Comparison of ENCODE assay signal across 10 cellular contexts in genomic region chr19:18660051-18660910, GRCh38. TPM values are rescaled to one million over a fixed set of nuclear protein-coding genes. Genes with fewer than 3 reads are reported as not detected.
DNase-seq lines count a peak whose midpoint lies in the region; ATAC-seq, FAIRE-seq and TF ChIP-seq lines count a peak whose summit lies in the region.
"Had no signal": no experiment of that assay in that cellular context is flagged by ENCODE, and none has a peak within 500 bp of the region (broad histone marks: within the 10 kb centered on the region; RNA-seq: fewer than 3 reads in every experiment).

No MANE protein-coding gene starts in this region.

- H3K9me3 ChIP-seq in K562 (replicated peaks; ENCODE audit: control insufficient read depth, insufficient read depth, low read depth, low read length): no peaks in the 10 kb centered on the region
- H3K9me3 ChIP-seq in mucosa of descending colon: no peaks in the 10 kb centered on the region

- TF ChIP-seq RAD21 in K562 (CRISPR knock-in tag; conservative IDR thresholded peaks at IDR 0.05 in 1 of 2, IDR thresholded peaks at IDR 0.05 in 1 of 2): no peak

- peaks cover 43% of the 10 kb centered on the region; the same call in 1 of the 2 replicates for H4K20me1 ChIP-seq in K562 (replicated peaks; ENCODE audit: control insufficient read depth, insufficient read depth, low read length)

- peak overlapping the region in 1 of 2 experiments; percentile 74; a peak in 1 of 4 replicates for H3K9ac ChIP-seq in K562 (ENCODE audit: insufficient read depth in 1 of 2, low read depth in 2 of 2, low read length in 2 of 2)

- no peaks in the 10 kb centered on the region for H3K4me1 Mint-ChIP-seq in T-helper 2 cell treated with Interferon-gamma antibody and Interleukin-4, amounts not matched to agents 5 μg/mL and 100 μg/mL, for 36 hours (ENCODE audit: low read depth)

- POLR2A ChIA-PET in K562 (lab: Yijun Ruan, JAX): interaction anchor here (0.5 to 0.7 kb wide), 2 partner anchors 23 to 88 kb away, joined by 4 read pairs; no protein-coding TSS in a partner anchor

- in situ Hi-C loops in Caki2 (cut with HindIII; ENCODE audit: low pct_unique_long_range_greater_than_20kb, low sequenced_read_pairs) (no loop called here), K562 (cut with MboI) (no loop called here)

- no peaks in the 10 kb centered on the region for H3K27me3 Mint-ChIP-seq in T-helper 2 cell treated with Interferon-gamma antibody and Interleukin-4, amounts not matched to agents 5 μg/mL and 100 μg/mL, for 36 hours (ENCODE audit: low read depth)
- H3K27me3 Mint-ChIP-seq: brain; stimulated activated naive CD8-positive, alpha-beta T cell treated with anti-CD3 and anti-CD28 coated beads, Interleukin-15, Interleukin-2, amounts not matched to agents 100 ng/mL and 50 ng/mL, for 24 hours had no signal

- H3K4me1 ChIP-seq in K562 (replicated peaks in 1 of 2; ENCODE audit: control insufficient read depth in 2 of 2, insufficient read depth in 2 of 2, low read length in 2 of 2) (peaks cover 7 to 58% of the 10 kb centered on the region in 2 experiments; a peak in 4 of 5 replicates), mucosa of descending colon (ENCODE audit: low read depth) (no peaks in the 10 kb centered on the region)

- no peak for FAIRE-seq in K562 (lab: Jason Lieb, UNC)

- no peaks in the 10 kb centered on the region for H3K27me3 ChIP-seq in K562 (ENCODE audit: control insufficient read depth in 2 of 2, insufficient read depth in 2 of 2, low read length in 2 of 2)

- H3K27ac Mint-ChIP-seq in T-helper 2 cell treated with Interferon-gamma antibody and Interleukin-4, amounts not matched to agents 5 μg/mL and 100 μg/mL, for 36 hours: no peak overlapping the region
- H3K27ac Mint-ChIP-seq: stimulated activated naive CD8-positive, alpha-beta T cell treated with anti-CD3 and anti-CD28 coated beads, Interleukin-15, Interleukin-2, amounts not matched to agents 100 ng/mL and 50 ng/mL, for 24 hours had no signal

- WGBS in K562 (ENCODE audit: insufficient coverage, low coverage, missing lambda C conversion rate): 41% methylated on average over 23 of the region's 37 CpGs

- H3K36me3 ChIP-seq in K562 (ENCODE audit: control insufficient read depth, insufficient read depth, low read length) (no peaks in the 10 kb centered on the region; the same call in 2 of the 3 replicates), mucosa of descending colon (ENCODE audit: low read depth) (no peaks in the 10 kb centered on the region)

- H3K79me2 ChIP-seq in K562 (ENCODE audit: control insufficient read depth, insufficient read depth, low read length): no peaks in the 10 kb centered on the region

- H3K4me3 ChIP-seq in K562 (no peak overlapping the region), mucosa of descending colon (no peak overlapping the region)

- DNase-seq in Caki2 (ENCODE audit: low read depth) (peak; percentile 98), K562 (ENCODE audit: extremely low read depth in 1 of 4, low spot score in 3 of 4) (peak; percentile 60 to 71 (median 70)), mucosa of descending colon (peak in 2 of 3 donors; percentile 15 to 73), NCI-H1092 treated with DMSO at 0.1 percent for 48 hours (lab: John Stamatoyannopoulos, UW) (no peak)
- no peak for DNase-seq in T-helper 2 cell treated with Interferon-gamma antibody and Interleukin-4, amounts not matched to agents 5 μg/mL and 100 μg/mL, for 36 hours (ENCODE audit: low spot score)
- DNase-seq: T-helper 2 cell had no signal

- ATAC-seq in K562: peak; percentile 67
- ATAC-seq in mucosa of descending colon: peak; percentile 46
- no peak for ATAC-seq in GM18517 (IDR thresholded peaks at IDR 0.05; ENCODE audit: unreplicated experiment)

- H3K36me3 Mint-ChIP-seq in T-helper 2 cell treated with Interferon-gamma antibody and Interleukin-4, amounts not matched to agents 5 μg/mL and 100 μg/mL, for 36 hours (ENCODE audit: low read depth): no peaks in the 10 kb centered on the region
- H3K36me3 Mint-ChIP-seq: IgD-negative memory B cell had no signal

- H3K9me3 Mint-ChIP-seq in T-helper 2 cell treated with Interferon-gamma antibody and Interleukin-4, amounts not matched to agents 5 μg/mL and 100 μg/mL, for 36 hours: no peaks in the 10 kb centered on the region
- H3K9me3 Mint-ChIP-seq: brain; IgD-negative memory B cell; stimulated activated naive CD8-positive, alpha-beta T cell treated with anti-CD3 and anti-CD28 coated beads, Interleukin-15, Interleukin-2, amounts not matched to agents 100 ng/mL and 50 ng/mL, for 24 hours had no signal

- TF ChIP-seq EP300 in K562 (IDR thresholded peaks at IDR 0.05; ENCODE audit: low read length): no peak

- no peak overlapping the region for H3K27ac ChIP-seq in K562 (ENCODE audit: extremely low read depth, low read depth, low read length)

- TF ChIP-seq POLR2A in K562 (conservative IDR thresholded peaks at IDR 0.05): no peak

- H3K4me3 Mint-ChIP-seq in T-helper 2 cell treated with Interferon-gamma antibody and Interleukin-4, amounts not matched to agents 5 μg/mL and 100 μg/mL, for 36 hours: no peak overlapping the region
- H3K4me3 Mint-ChIP-seq: brain; stimulated activated naive CD8-positive, alpha-beta T cell treated with anti-CD3 and anti-CD28 coated beads, Interleukin-15, Interleukin-2, amounts not matched to agents 100 ng/mL and 50 ng/mL, for 24 hours had no signal

- H3K4me2 ChIP-seq in K562 (ENCODE audit: insufficient read depth, low read length): no peak overlapping the region

- CTCF ChIA-PET in K562 (lab: Yijun Ruan, JAX; ENCODE audit: low intra/inter-chr PET ratio): no interaction called here

- no TSS peak for BruUV-seq in K562 (replicated peaks; lab: Mats Ljungman, UMichigan)

- H2AFZ ChIP-seq in K562 (ENCODE audit: low read depth, low read length): no peak overlapping the region

- no peaks in the 10 kb centered on the region for H3K9me1 ChIP-seq in K562 (ENCODE audit: control insufficient read depth, insufficient read depth, low read length)

- intact Hi-C loops in K562 (cut with micrococcal nuclease) (no loop called here), mucosa of descending colon (cut with DNase I, micrococcal nuclease) (no loop called here)

- TF ChIP-seq CTCF in K562 (IDR thresholded peaks at IDR 0.05 in 2 of 3, conservative IDR thresholded peaks at IDR 0.05 in 1 of 3; ENCODE audit: insufficient read depth in 2 of 3, low read depth in 1 of 3, low read length in 3 of 3) (no peak), mucosa of descending colon (IDR thresholded peaks at IDR 0.05) (no peak)

RNA-seq across cellular contexts. Expression of gene CRTC1, which starts 23.2 kb away (rescaled TPM):
- 1.6 and 4.5 TPM in 2 replicates for total RNA-seq in Caki2 (2014; rRNA removed; shearing (Covaris generic); ENCODE audit: low replicate concordance)
- total RNA-seq in K562 (2011; cell fraction: chromatin; rRNA removed; ENCODE audit: low replicate concordance): 2.4 and 9.1 TPM in 2 replicates
- total RNA-seq in K562 (2011; cell fraction: nucleolus; rRNA removed): 4.7 and 4.8 TPM in 2 replicates
- total RNA-seq in K562 (2011; cell fraction: nucleoplasm; rRNA removed): 3.3 and 3.7 TPM in 2 replicates
- 1.5 and 1.6 TPM in 2 replicates for total RNA-seq in K562 (2014; rRNA removed)
- 0.25 and 0.29 TPM in 2 replicates for total RNA-seq in K562 (2014; rRNA removed; fragmentation: Illumina TruSeq; extraction: Trizol)
- 0.83 and 1.3 TPM in 2 replicates for total RNA-seq in K562 (2015; rRNA removed; fragmentation: Illumina TruSeq; extraction: Trizol)
- 3.8 and 4.3 TPM in 2 replicates for total RNA-seq in K562 (2021)
- polyA plus RNA-seq in K562 (2011; rRNA removed): 0.36 and 0.47 TPM in 2 replicates
- polyA plus RNA-seq in K562 (2011; cell fraction: cytosol; rRNA removed): 0.37 and 0.76 TPM in 2 replicates
- 3.5 and 10.4 TPM in 2 replicates for polyA plus RNA-seq in K562 (2011; cell fraction: nucleus; rRNA removed)
- polyA plus RNA-seq in K562 (2012): 2.9 and 5.1 TPM in 2 replicates
- polyA plus RNA-seq in K562 (2014; fragmentation: Illumina TruSeq; extraction: Trizol): 1.2 and 1.7 TPM in 2 replicates
- polyA plus RNA-seq in K562 (2014; fragmentation: Nextera tagmentation; extraction: Ambion mirVana): not detected
- polyA plus RNA-seq in K562 (2014; rRNA removed): 1.8 and 2.1 TPM in 2 replicates
- 0.15 and 0.49 TPM in 2 replicates for polyA minus RNA-seq in K562 (2011; rRNA and poly(A)+ RNA removed)
- polyA minus RNA-seq in K562 (2011; cell fraction: cytosol; rRNA and poly(A)+ RNA removed): 0.48 TPM in 1 of 2 replicates, not detected in the other
- polyA minus RNA-seq in K562 (2011; cell fraction: nucleus; rRNA and poly(A)+ RNA removed): 1.9 and 3.4 TPM in 2 replicates
- total RNA-seq in mucosa of descending colon: 10 to 100 TPM; 11.5 to 15.1 (median 12.5) TPM

RNA-seq across cellular contexts. Expression of gene KLHL26, which starts 23.5 kb away (rescaled TPM):
- 4.1 and 11.2 TPM in 2 replicates for total RNA-seq in Caki2 (2014; rRNA removed; shearing (Covaris generic); ENCODE audit: low replicate concordance)
- total RNA-seq in K562 (2011; cell fraction: chromatin; rRNA removed; ENCODE audit: low replicate concordance): 3.8 and 13.3 TPM in 2 replicates
- 8.0 and 10.7 TPM in 2 replicates for total RNA-seq in K562 (2011; cell fraction: nucleolus; rRNA removed)
- total RNA-seq in K562 (2011; cell fraction: nucleoplasm; rRNA removed): 5.5 and 6.2 TPM in 2 replicates
- total RNA-seq in K562 (2014; rRNA removed): 2.4 and 6.7 TPM in 2 replicates
- total RNA-seq in K562 (2014; rRNA removed; fragmentation: Illumina TruSeq; extraction: Trizol): 0.80 and 1.0 TPM in 2 replicates
- 1.3 and 1.8 TPM in 2 replicates for total RNA-seq in K562 (2015; rRNA removed; fragmentation: Illumina TruSeq; extraction: Trizol)
- 12.7 and 13.3 TPM in 2 replicates for total RNA-seq in K562 (2021)
- polyA plus RNA-seq in K562 (2011; rRNA removed): 1.4 and 2.2 TPM in 2 replicates
- 2.5 and 3.6 TPM in 2 replicates for polyA plus RNA-seq in K562 (2011; cell fraction: cytosol; rRNA removed)
- 5.2 and 8.7 TPM in 2 replicates for polyA plus RNA-seq in K562 (2011; cell fraction: nucleus; rRNA removed)
- 3.4 and 6.6 TPM in 2 replicates for polyA plus RNA-seq in K562 (2012)
- 1.9 and 3.1 TPM in 2 replicates for polyA plus RNA-seq in K562 (2014; fragmentation: Illumina TruSeq; extraction: Trizol)
- polyA plus RNA-seq in K562 (2014; fragmentation: Nextera tagmentation; extraction: Ambion mirVana): under 1 TPM; 0.13 to 0.17 TPM
- polyA plus RNA-seq in K562 (2014; rRNA removed): 3.3 and 5.1 TPM in 2 replicates
- 1.2 and 1.7 TPM in 2 replicates for polyA minus RNA-seq in K562 (2011; rRNA and poly(A)+ RNA removed)
- 8.2 and 19.0 TPM in 2 replicates for polyA minus RNA-seq in K562 (2011; cell fraction: cytosol; rRNA and poly(A)+ RNA removed)
- 2.2 and 4.8 TPM in 2 replicates for polyA minus RNA-seq in K562 (2011; cell fraction: nucleus; rRNA and poly(A)+ RNA removed)
- total RNA-seq in mucosa of descending colon: 10 to 100 TPM in 1 of 3 donors, 1 to 10 TPM in 2; 7.6 to 16.6 (median 8.9) TPM

RNA-seq across cellular contexts. Expression of gene TMEM59L, which starts 47.6 kb away (rescaled TPM):
- 0.14 and 0.90 TPM in 2 replicates for total RNA-seq in Caki2 (2014; rRNA removed; shearing (Covaris generic); ENCODE audit: low replicate concordance)
- 0.23 TPM in 1 of 2 replicates, not detected in the other for total RNA-seq in K562 (2011; cell fraction: chromatin; rRNA removed; ENCODE audit: low replicate concordance)
- 0.33 TPM in 1 of 2 replicates, not detected in the other for total RNA-seq in K562 (2011; cell fraction: nucleolus; rRNA removed)
- total RNA-seq in K562 (2011; cell fraction: nucleoplasm; rRNA removed): 1.7 TPM in 1 of 2 replicates, not detected in the other
- total RNA-seq in K562 (2014; rRNA removed) (not detected in 2 replicates), K562 (2014; rRNA removed; fragmentation: Illumina TruSeq; extraction: Trizol) (not detected in 2 replicates), K562 (2015; rRNA removed; fragmentation: Illumina TruSeq; extraction: Trizol) (not detected in 2 replicates), K562 (2021) (not detected in 2 replicates), mucosa of descending colon (10 to 100 TPM in 1 of 3 donors, 1 to 10 TPM in 1, under 1 TPM in 1; 0.93 to 10.5 (median 1.4) TPM)
- polyA plus RNA-seq in K562 (2011; rRNA removed) (not detected in 2 replicates), K562 (2014; fragmentation: Illumina TruSeq; extraction: Trizol) (0.25 TPM in 1 of 2 replicates, not detected in the other), K562 (2014; fragmentation: Nextera tagmentation; extraction: Ambion mirVana) (not detected), K562 (2014; rRNA removed) (0.37 TPM in 1 of 2 replicates, not detected in the other)
- polyA plus RNA-seq in K562 (2011; cell fraction: cytosol; rRNA removed): 0.18 TPM in 1 of 2 replicates, not detected in the other
- 0.47 and 1.00 TPM in 2 replicates for polyA plus RNA-seq in K562 (2011; cell fraction: nucleus; rRNA removed)
- polyA plus RNA-seq in K562 (2012): 0.10 and 0.48 TPM in 2 replicates
- not detected in 2 replicates for polyA minus RNA-seq in K562 (2011; rRNA and poly(A)+ RNA removed)
- not detected in 2 replicates for polyA minus RNA-seq in K562 (2011; cell fraction: cytosol; rRNA and poly(A)+ RNA removed)
- polyA minus RNA-seq in K562 (2011; cell fraction: nucleus; rRNA and poly(A)+ RNA removed): not detected in 2 replicates
- polyA plus RNA-seq: IgD-negative memory B cell had no signal

RNA-seq across cellular contexts. Expression of gene CRLF1, which starts 53.7 kb away (rescaled TPM):
- 9.8 and 51.0 TPM in 2 replicates for total RNA-seq in Caki2 (2014; rRNA removed; shearing (Covaris generic); ENCODE audit: low replicate concordance)
- total RNA-seq in K562 (2011; cell fraction: chromatin; rRNA removed; ENCODE audit: low replicate concordance): 2.2 TPM in 1 of 2 replicates, not detected in the other
- total RNA-seq in K562 (2011; cell fraction: nucleolus; rRNA removed): 0.79 and 2.8 TPM in 2 replicates
- 1.1 and 1.8 TPM in 2 replicates for total RNA-seq in K562 (2011; cell fraction: nucleoplasm; rRNA removed)
- total RNA-seq in K562 (2014; rRNA removed): 2.9 and 5.2 TPM in 2 replicates
- 0.98 and 1.1 TPM in 2 replicates for total RNA-seq in K562 (2014; rRNA removed; fragmentation: Illumina TruSeq; extraction: Trizol)
- total RNA-seq in K562 (2015; rRNA removed; fragmentation: Illumina TruSeq; extraction: Trizol): 1.5 and 1.6 TPM in 2 replicates
- 3.3 and 5.6 TPM in 2 replicates for total RNA-seq in K562 (2021)
- 0.85 and 2.3 TPM in 2 replicates for polyA plus RNA-seq in K562 (2011; rRNA removed)
- 1.8 and 1.9 TPM in 2 replicates for polyA plus RNA-seq in K562 (2011; cell fraction: cytosol; rRNA removed)
- polyA plus RNA-seq in K562 (2011; cell fraction: nucleus; rRNA removed): 1.1 and 3.9 TPM in 2 replicates
- 3.7 and 4.7 TPM in 2 replicates for polyA plus RNA-seq in K562 (2012)
- polyA plus RNA-seq in K562 (2014; fragmentation: Illumina TruSeq; extraction: Trizol): 0.90 and 1.2 TPM in 2 replicates
- polyA plus RNA-seq in K562 (2014; fragmentation: Nextera tagmentation; extraction: Ambion mirVana): 1 to 10 TPM; 1.7 to 1.8 TPM
- polyA plus RNA-seq in K562 (2014; rRNA removed): 3.6 and 3.9 TPM in 2 replicates
- polyA minus RNA-seq in K562 (2011; rRNA and poly(A)+ RNA removed): not detected in 2 replicates
- polyA minus RNA-seq in K562 (2011; cell fraction: cytosol; rRNA and poly(A)+ RNA removed): 4.5 TPM in 1 of 2 replicates, not detected in the other
- polyA minus RNA-seq in K562 (2011; cell fraction: nucleus; rRNA and poly(A)+ RNA removed): 0.22 TPM in 1 of 2 replicates, not detected in the other
- total RNA-seq in mucosa of descending colon: 1 to 10 TPM; 1.3 to 7.0 (median 6.6) TPM

Comparison
In these comparisons a context has a peak if more than half of its experiments do, and no peak if none do; other contexts are left out.
1. DNase-seq: peak in Caki2 (single experiment), K562 (4 of 4) and mucosa of descending colon (2 of 3); none in T-helper 2 cell treated with Interferon-gamma antibody and Interleukin-4, amounts not matched to agents 5 μg/mL and 100 μg/mL, for 36 hours (single experiment) and NCI-H1092 treated with DMSO at 0.1 percent for 48 hours (single experiment).